In the genomic region with DNA sequence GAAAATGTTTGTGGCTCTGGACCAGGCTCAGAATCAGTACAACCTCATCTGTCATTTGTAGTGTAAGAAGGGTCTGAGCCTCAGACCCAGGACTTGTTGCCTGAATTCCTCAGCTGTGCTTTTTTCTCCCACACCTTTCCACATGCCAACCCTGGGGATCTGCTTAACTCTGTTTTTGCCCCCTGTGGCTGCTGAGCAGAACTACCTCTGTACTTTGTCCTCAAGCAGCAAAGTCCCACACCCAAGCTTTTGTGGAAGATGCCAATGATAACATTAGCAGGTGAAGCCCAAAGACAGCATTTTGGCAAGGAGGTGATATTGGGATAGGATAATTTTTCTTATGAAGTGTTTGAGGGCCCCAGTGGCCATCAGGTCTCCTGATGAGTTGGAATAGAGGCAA, we compare ENCODE assay signal across 15 cellular contexts. TPM values are rescaled to one million over a fixed set of nuclear protein-coding genes. Genes with fewer than 3 reads are reported as not detected.
DNase-seq lines count a peak whose midpoint lies in the region; ATAC-seq and TF ChIP-seq lines count a peak whose summit lies in the region.
"Had no signal": no experiment of that assay in that cellular context is flagged by ENCODE, and none has a peak within 500 bp of the region (broad histone marks: within the 10 kb centered on the region; RNA-seq: fewer than 3 reads in every experiment).

No MANE protein-coding gene starts in this region.

- H3K23ac ChIP-seq in mesendoderm (ENCODE audit: low read length): no peak overlapping the region

- H3K27me3 ChIP-seq in mesendoderm (ENCODE audit: insufficient read depth, low read length, poor library complexity): no peaks in the 10 kb centered on the region
- H3K27me3 ChIP-seq: BE2C had no signal

- H3K79me2 ChIP-seq in mesendoderm (ENCODE audit: control insufficient read depth, insufficient read depth, low read length): no peaks in the 10 kb centered on the region

- CTCF ChIA-PET in Calu3 (lab: Charles Lee): no interaction called here

- H3K36me3 Mint-ChIP-seq in Calu3 (ENCODE audit: insufficient read depth, unreplicated experiment): no peaks in the 10 kb centered on the region

- no TSS peak for BruUV-seq in Calu3 (replicated peaks; lab: Mats Ljungman, UMichigan)

- TF ChIP-seq CTCF in Calu3 (IDR thresholded peaks at IDR 0.05; ENCODE audit: unreplicated experiment): no peak
- peak; percentile 6 for TF ChIP-seq CTCF in choroid plexus epithelial cell (conservative IDR thresholded peaks at IDR 0.05; ENCODE audit: low read depth, low read length)

- H3K4me2 ChIP-seq in mesendoderm (ENCODE audit: low read length): no peak overlapping the region

- peak; percentile 45 for ATAC-seq in HG03521 (IDR thresholded peaks at IDR 0.05; ENCODE audit: unreplicated experiment)
- ATAC-seq: left ventricle myocardium superior had no signal

- H3K56ac ChIP-seq in mesendoderm (ENCODE audit: low read length): no peak overlapping the region

- no peak overlapping the region for H3K4me3 ChIP-seq in choroid plexus epithelial cell (ENCODE audit: low read depth, low read length)
- no peak overlapping the region for H3K4me3 ChIP-seq in mesendoderm (ENCODE audit: low read length)

- H4K8ac ChIP-seq in mesendoderm (ENCODE audit: low read depth, low read length): no peak overlapping the region

- peaks cover 2% of the 10 kb centered on the region for H3K4me1 ChIP-seq in mesendoderm (ENCODE audit: control insufficient read depth, low read depth, low read length)
- H3K4me1 ChIP-seq: BE2C had no signal

- no peak overlapping the region for H2BK120ac ChIP-seq in mesendoderm (ENCODE audit: low read depth, low read length)

- H3K9ac ChIP-seq in mesendoderm (ENCODE audit: low read length): no peak overlapping the region

- H4K5ac ChIP-seq in mesendoderm (ENCODE audit: low read length): no peak overlapping the region

- no peak overlapping the region for H2BK5ac ChIP-seq in mesendoderm (ENCODE audit: low read length)

- no peak overlapping the region for H3K18ac ChIP-seq in mesendoderm (ENCODE audit: low read length)

- no peaks in the 10 kb centered on the region for H3K27me3 Mint-ChIP-seq in Calu3 (ENCODE audit: unreplicated experiment)

- peaks cover 52% of the 10 kb centered on the region for H3K4me1 Mint-ChIP-seq in Calu3 (ENCODE audit: low read depth, unreplicated experiment)
- H3K4me1 Mint-ChIP-seq: activated B cell treated with CpG ODN at 0.5 μM for 24 hours had no signal

- H3K4ac ChIP-seq in mesendoderm (ENCODE audit: low read depth, low read length): no peak overlapping the region

- intact Hi-C loops in Calu3 (cut with micrococcal nuclease; ENCODE audit: unreplicated experiment): loop anchor here (5.0 kb wide), 1 partner anchor 45 kb away; no protein-coding TSS in a partner anchor

- H3K9me3 Mint-ChIP-seq in Calu3 (ENCODE audit: low read depth, unreplicated experiment): no peaks in the 10 kb centered on the region
- H3K9me3 Mint-ChIP-seq: activated B cell treated with CpG ODN at 0.5 μM for 24 hours; activated T-helper 1 cell treated with anti-CD3 and anti-CD28 coated beads, Interleukin-12 subunit alpha, Interleukin-12 subunit beta, Interleukin-2, Interleukin-4 antibody, amounts not matched to agents 30 ng/mL and 10 ng/mL and 1 ng/mL, durations not matched to agents 14 hours and 24 hours and 36 hours had no signal

- H2BK15ac ChIP-seq in mesendoderm (replicated peaks; ENCODE audit: low read depth): no peak overlapping the region

- no peak overlapping the region for H3K27ac Mint-ChIP-seq in Calu3 (ENCODE audit: unreplicated experiment)
- H3K27ac Mint-ChIP-seq: activated B cell treated with CpG ODN at 0.5 μM for 24 hours; activated T-helper 1 cell treated with anti-CD3 and anti-CD28 coated beads, Interleukin-12 subunit alpha, Interleukin-12 subunit beta, Interleukin-2, Interleukin-4 antibody, amounts not matched to agents 30 ng/mL and 10 ng/mL and 1 ng/mL, durations not matched to agents 14 hours and 24 hours and 36 hours had no signal

- no peaks in the 10 kb centered on the region for H3K79me1 ChIP-seq in mesendoderm (ENCODE audit: low read length)

- DNase-seq in Calu3 (peak; percentile 25), choroid plexus epithelial cell (ENCODE audit: low read depth) (peak; percentile 2), mesendoderm (peak; percentile 69), superior temporal gyrus (ENCODE audit: extremely low spot score) (no peak), NOMO-1 treated with dmso at 0.1 percent for 144 hours (lab: John Stamatoyannopoulos, UW; ENCODE audit: unreplicated experiment) (no peak), hypothalamus (lab: John Stamatoyannopoulos, UW) (no peak), DMS114 treated with DMSO at 0.1 percent for 48 hours (lab: John Stamatoyannopoulos, UW; ENCODE audit: unreplicated experiment) (no peak)
- DNase-seq: activated B cell treated with CpG ODN at 0.5 μM for 24 hours, BE2C, caudate nucleus, left ventricle myocardium superior, NCI-H2227 treated with DMSO at 0.1 percent for 48 hours, substantia nigra had no signal

- no peak overlapping the region for H2AK5ac ChIP-seq in mesendoderm (ENCODE audit: low read length)

- H3K36me3 ChIP-seq in mesendoderm (ENCODE audit: control insufficient read depth, insufficient read depth, low read length): no peaks in the 10 kb centered on the region
- H3K36me3 ChIP-seq: BE2C had no signal

- H3K4me3 Mint-ChIP-seq in Calu3 (ENCODE audit: low read depth, unreplicated experiment): no peak overlapping the region
- H3K4me3 Mint-ChIP-seq: activated B cell treated with CpG ODN at 0.5 μM for 24 hours; activated T-helper 1 cell treated with anti-CD3 and anti-CD28 coated beads, Interleukin-12 subunit alpha, Interleukin-12 subunit beta, Interleukin-2, Interleukin-4 antibody, amounts not matched to agents 30 ng/mL and 10 ng/mL and 1 ng/mL, durations not matched to agents 14 hours and 24 hours and 36 hours had no signal

- H3K27ac ChIP-seq in mesendoderm (ENCODE audit: low read depth, low read length): no peak overlapping the region

RNA-seq across cellular contexts. Expression of a gene that starts 5.8 kb away (rescaled TPM):
- total RNA-seq in Calu3 (2022): 13.0 and 18.1 TPM in 2 replicates
- polyA plus RNA-seq in mesendoderm (2013, experiment 1 of 2): 0.21 TPM
- 0.18 TPM for polyA plus RNA-seq in mesendoderm (2013, experiment 2 of 2)
- total RNA-seq: activated B cell treated with CpG ODN at 0.5 μM for 24 hours, left ventricle myocardium superior had no signal

Comparison
In these comparisons a context has a peak if more than half of its experiments do, and no peak if none do; other contexts are left out.
1. DNase-seq: peak in Calu3 (single experiment), choroid plexus epithelial cell (single experiment) and mesendoderm (single experiment); none in superior temporal gyrus (single experiment), NOMO-1 treated with dmso at 0.1 percent for 144 hours (single experiment), hypothalamus (0 of 51) and DMS114 treated with DMSO at 0.1 percent for 48 hours (single experiment).